In genomic region chr2:23350026-23350791, GRCh38 we compare ENCODE assay signal across 22 cellular contexts. TPM values are rescaled to one million over a fixed set of nuclear protein-coding genes. Genes with fewer than 3 reads are reported as not detected.
A peak's percentile ranks its signal among the peaks of the same experiment; 100 is the strongest.
DNase-seq lines count a peak whose midpoint lies in the region; ATAC-seq, FAIRE-seq and TF ChIP-seq lines count a peak whose summit lies in the region.
"Had no signal": no experiment of that assay in that cellular context is flagged by ENCODE, and none has a peak within 500 bp of the region (broad histone marks: within the 10 kb centered on the region; RNA-seq: fewer than 3 reads in every experiment).

No MANE protein-coding gene starts in this region.

- no peaks in the 10 kb centered on the region for H3K27me3 ChIP-seq in pancreas
- H3K27me3 ChIP-seq: cardiac muscle cell had no signal

- ATAC-seq in pancreas (peak in 3 of 4 donors; percentile 25 to 36 (median 28)), GM19395 (IDR thresholded peaks at IDR 0.05; ENCODE audit: unreplicated experiment) (no peak)
- ATAC-seq in activated naive CD4-positive, alpha-beta T cell treated with anti-CD3 and anti-CD28 coated beads, Interleukin-2, amount 50 U/mL, for 72 hours, result no peak
- ATAC-seq: activated naive CD8-positive, alpha-beta T cell treated with anti-CD3 and anti-CD28 coated beads, Interleukin-2, amount 50 U/mL, for 24 hours; CD8-positive, alpha-beta T cell; naive thymus-derived CD8-positive, alpha-beta T cell had no signal

- no peak overlapping the region for H3K4me3 ChIP-seq in pancreas
- H3K4me3 ChIP-seq: cardiac muscle cell, HAP-1, smooth muscle cell, stomach had no signal

- H3K36me3 ChIP-seq in pancreas, result no peaks in the 10 kb centered on the region
- H3K36me3 ChIP-seq: cardiac muscle cell, HAP-1, stomach had no signal

- DNase-seq in G401 (ENCODE audit: low spot score) (peak; percentile 75), NCI-H1694 treated with DMSO at 0.1 percent for 48 hours (lab: John Stamatoyannopoulos, UW) (peak; percentile 45), cerebellum (ENCODE audit: low spot score) (peak; percentile 55), pancreas (no peak), OCI-M1 (lab: John Stamatoyannopoulos, UW) (no peak)
- no peak for DNase-seq in stimulated activated CD4-positive, alpha-beta T cell treated with anti-CD3 and anti-CD28 coated beads, Interleukin-15, amount 100 ng/mL, for 24 hours
- no peak for DNase-seq in activated naive CD4-positive, alpha-beta T cell treated with anti-CD3 and anti-CD28 coated beads, Interleukin-2, amount 50 U/mL, for 72 hours (ENCODE audit: low spot score in 2 of 2)
- DNase-seq: activated CD4-positive, alpha-beta T cell treated with anti-CD3 and anti-CD28 coated beads for 48 hours; activated naive CD8-positive, alpha-beta T cell treated with anti-CD3 and anti-CD28 coated beads, Interleukin-2, amount 50 U/mL, for 24 hours; CD8-positive, alpha-beta T cell; left cardiac atrium; naive thymus-derived CD8-positive, alpha-beta T cell; NCI-H1048; stimulated activated CD4-positive, alpha-beta T cell treated with anti-CD3 and anti-CD28 coated beads, Interleukin-4, amount 100 ng/mL, for 24 hours; stomach; trophoblast cell had no signal

- no peak for TF ChIP-seq CTCF in pancreas (IDR thresholded peaks at IDR 0.05)

- no peaks in the 10 kb centered on the region for H3K9me3 ChIP-seq in pancreas
- H3K9me3 ChIP-seq: HAP-1, stomach had no signal

- 78 to 83% methylated on average over 16 of the region's 16 CpGs for WGBS in pancreas, 2 donors

- H3K27ac ChIP-seq in pancreas, result no peak overlapping the region
- H3K27ac ChIP-seq: cardiac muscle cell, KMS-11 had no signal

- H3K4me1 ChIP-seq in pancreas, result no peaks in the 10 kb centered on the region
- H3K4me1 ChIP-seq: HAP-1 had no signal

- in situ Hi-C loops in G401 (cut with HindIII; ENCODE audit: low sequenced_read_pairs), result no loop called here

- no peaks in the 10 kb centered on the region for H3K36me3 Mint-ChIP-seq in activated naive CD4-positive, alpha-beta T cell treated with anti-CD3 and anti-CD28 coated beads, Interleukin-2, amount 50 U/mL, for 72 hours
- H3K36me3 Mint-ChIP-seq: CD8-positive, alpha-beta T cell; naive thymus-derived CD8-positive, alpha-beta T cell had no signal

- H3K9me3 Mint-ChIP-seq in activated naive CD4-positive, alpha-beta T cell treated with anti-CD3 and anti-CD28 coated beads, Interleukin-2, amount 50 U/mL, for 72 hours, result no peaks in the 10 kb centered on the region
- H3K9me3 Mint-ChIP-seq: activated naive CD8-positive, alpha-beta T cell treated with anti-CD3 and anti-CD28 coated beads, Interleukin-2, amount 50 U/mL, for 24 hours; activated T-helper 2 cell treated with anti-CD3 and anti-CD28 coated beads, Interferon-gamma antibody, Interleukin-2, Interleukin-4, amounts not matched to agents 10 μg/mL and 5 μg/mL and 100 μg/mL, durations not matched to agents 14 hours and 24 hours and 36 hours; CD8-positive, alpha-beta T cell; naive thymus-derived CD8-positive, alpha-beta T cell had no signal

- intact Hi-C loops in pancreas (cut with DNase I), result loop anchor here in 1 of 3 donors (10.0 kb wide), 1 partner anchor 995 kb away; no protein-coding TSS in a partner anchor

- no peak for FAIRE-seq in pancreas (lab: Jason Lieb, UNC)

- no peak overlapping the region for H3K27ac Mint-ChIP-seq in activated naive CD4-positive, alpha-beta T cell treated with anti-CD3 and anti-CD28 coated beads, Interleukin-2, amount 50 U/mL, for 72 hours
- H3K27ac Mint-ChIP-seq: activated naive CD8-positive, alpha-beta T cell treated with anti-CD3 and anti-CD28 coated beads, Interleukin-2, amount 50 U/mL, for 24 hours; activated T-helper 2 cell treated with anti-CD3 and anti-CD28 coated beads, Interferon-gamma antibody, Interleukin-2, Interleukin-4, amounts not matched to agents 10 μg/mL and 5 μg/mL and 100 μg/mL, durations not matched to agents 14 hours and 24 hours and 36 hours; CD8-positive, alpha-beta T cell had no signal

RNA-seq across cellular contexts. Expression of gene KLHL29, which starts 34.8 kb away (rescaled TPM):
- total RNA-seq in G401 (2014; rRNA removed; shearing (Covaris generic)), result not detected in 2 replicates
- total RNA-seq in cerebellum (34.0 TPM), pancreas (1 to 10 TPM in 4 of 6 donors, under 1 TPM in 2; 0.91 to 3.7 (median 1.7) TPM)
- polyA plus RNA-seq in pancreas, result 1 to 10 TPM; 4.1 to 6.6 TPM
- total RNA-seq in activated naive CD4-positive, alpha-beta T cell treated with anti-CD3 and anti-CD28 coated beads, Interleukin-2, amount 50 U/mL, for 72 hours, result 1 to 10 TPM; 1.2 to 4.7 TPM

Comparison
In these comparisons a context has a peak if more than half of its experiments do, and no peak if none do; other contexts are left out.
1. DNase-seq: peak in G401 (single experiment), NCI-H1694 treated with DMSO at 0.1 percent for 48 hours (single experiment) and cerebellum (single experiment); none in pancreas (0 of 6), OCI-M1 (single experiment), stimulated activated CD4-positive, alpha-beta T cell treated with anti-CD3 and anti-CD28 coated beads, Interleukin-15, amount 100 ng/mL, for 24 hours (single experiment) and activated naive CD4-positive, alpha-beta T cell treated with anti-CD3 and anti-CD28 coated beads, Interleukin-2, amount 50 U/mL, for 72 hours (0 of 2).
2. ATAC-seq: peak in pancreas (3 of 4); none in GM19395 (single experiment) and activated naive CD4-positive, alpha-beta T cell treated with anti-CD3 and anti-CD28 coated beads, Interleukin-2, amount 50 U/mL, for 72 hours (0 of 2).